ENCODE assay signal across 27 cellular contexts in the genomic region with DNA sequence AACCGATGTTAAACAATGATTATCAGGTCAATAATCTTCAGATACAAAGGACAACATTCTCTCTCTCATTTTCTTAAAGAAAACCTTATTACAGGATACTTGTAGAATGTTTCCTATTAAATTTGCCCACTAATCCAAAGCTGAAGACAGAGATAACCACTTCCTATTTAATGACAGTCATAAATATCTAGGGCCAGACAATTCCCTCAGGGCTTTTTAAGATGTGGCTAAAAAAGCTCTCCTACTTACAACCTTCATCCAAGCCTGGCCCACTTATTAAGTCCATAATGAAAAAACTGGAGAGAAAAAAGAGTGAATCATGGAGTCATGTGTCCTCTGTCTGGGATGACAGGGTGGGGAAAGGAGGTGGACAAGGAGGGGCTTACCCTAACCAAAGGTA.
DNase-seq lines count a peak whose midpoint lies in the region; ATAC-seq and TF ChIP-seq lines count a peak whose summit lies in the region.
"Had no signal": no experiment of that assay in that cellular context is flagged by ENCODE, and none has a peak within 500 bp of the region (broad histone marks: within the 10 kb centered on the region; RNA-seq: fewer than 3 reads in every experiment).

No MANE protein-coding gene starts in this region.

- peaks cover 7% of the 10 kb centered on the region; the same call in 1 of the 2 replicates for H3K4me1 ChIP-seq in PC-3 (ENCODE audit: insufficient read depth, low read length)
- H3K4me1 ChIP-seq: body of pancreas, neural progenitor cell, thyroid gland had no signal

- no peaks in the 10 kb centered on the region for H3K27me3 ChIP-seq in PC-3 (ENCODE audit: low read length)
- H3K27me3 ChIP-seq: body of pancreas, MG63, neural progenitor cell, thyroid gland had no signal

- H3K9me3 ChIP-seq in PC-3 (ENCODE audit: low read length) = no peaks in the 10 kb centered on the region
- H3K9me3 ChIP-seq: body of pancreas, MG63, thyroid gland had no signal

- H3K79me2 ChIP-seq in PC-3 (ENCODE audit: low read length) = no peaks in the 10 kb centered on the region

- no peaks in the 10 kb centered on the region for H3F3A ChIP-seq in PC-3 (ENCODE audit: low read length, unreplicated experiment)

- CTCF ChIA-PET in PC-3 (lab: Charles Lee) = no interaction called here
- CTCF ChIA-PET in activated CD4-positive, alpha-beta T cell treated with anti-CD3 and anti-CD28 coated beads, Interleukin-2, amount 10 ng/mL, durations not matched to agents 7 days and 5 days (lab: Charles Lee) = no interaction called here

- no peaks in the 10 kb centered on the region for H4K20me1 ChIP-seq in PC-3 (ENCODE audit: low read length)

- no TSS peak for BruUV-seq in PC-3 (replicated peaks; lab: Mats Ljungman, UMichigan)

- no peaks in the 10 kb centered on the region for H3K36me3 ChIP-seq in PC-3 (ENCODE audit: low read depth, low read length)
- H3K36me3 ChIP-seq: MG63, neural progenitor cell, thyroid gland had no signal

- POLR2A ChIA-PET in PC-3 (lab: Charles Lee; ENCODE audit: unreplicated experiment) = no interaction called here
- POLR2A ChIA-PET in activated CD4-positive, alpha-beta T cell treated with anti-CD3 and anti-CD28 coated beads, Interleukin-2, amount 10 ng/mL, durations not matched to agents 7 days and 5 days (lab: Charles Lee) = no interaction called here

- H3K9ac ChIP-seq in PC-3 (ENCODE audit: low read length) = no peak overlapping the region
- H3K9ac ChIP-seq: neural progenitor cell had no signal

- no peaks in the 10 kb centered on the region for H3K27me3 Mint-ChIP-seq in activated CD4-positive, alpha-beta T cell treated with anti-CD3 and anti-CD28 coated beads, Interleukin-2, amount 10 ng/mL, durations not matched to agents 7 days and 5 days
- H3K27me3 Mint-ChIP-seq: activated naive CD8-positive, alpha-beta T cell treated with anti-CD3 and anti-CD28 coated beads, Interleukin-2, amount 10 ng/mL, durations not matched to agents 7 days and 5 days; progenitor cell of endocrine pancreas had no signal

- DNase-seq in AG10803 (ENCODE audit: low read depth) = peak; percentile 27
- DNase-seq in GM03348 (ENCODE audit: low spot score) = peak; percentile 6
- peak; percentile 36 for DNase-seq in PC-3
- peak; percentile 11 for DNase-seq in foreskin melanocyte
- DNase-seq in ecto neural progenitor cell (ENCODE audit: low spot score) = no peak
- DNase-seq in activated effector memory CD4-positive, alpha-beta T cell treated with anti-CD3 and anti-CD28 coated beads, Interleukin-2, amount 50 U/mL, for 16 hours = no peak
- no peak for DNase-seq in SKM-1 (lab: John Stamatoyannopoulos, UW; ENCODE audit: unreplicated experiment)
- DNase-seq in activated CD4-positive, alpha-beta T cell treated with anti-CD3 and anti-CD28 coated beads, Interleukin-2, amount 10 ng/mL, durations not matched to agents 7 days and 5 days = no peak
- DNase-seq: activated CD4-positive, CD25-positive, alpha-beta regulatory T cell; activated naive CD8-positive, alpha-beta T cell treated with anti-CD3 and anti-CD28 coated beads, Interleukin-2, amount 10 ng/mL, durations not matched to agents 7 days and 5 days; activated T-cell treated with anti-CD3 and anti-CD28 coated beads, Interleukin-2, amount 50 U/mL, for 48 hours; body of pancreas; COR-L47; glutamatergic neuron; IMR-90; left cardiac atrium; MG63; NCI-H146; NCI-H748 treated with DMSO at 0.1 percent for 48 hours; PC-9; SIG-M5; stimulated activated naive CD4-positive, alpha-beta T cell treated with Interleukin-2 at 50 U/mL for 16 hours; T-helper 2 cell; thyroid gland had no signal

- peaks cover 16% of the 10 kb centered on the region for H3K36me3 Mint-ChIP-seq in activated CD4-positive, alpha-beta T cell treated with anti-CD3 and anti-CD28 coated beads, Interleukin-2, amount 10 ng/mL, durations not matched to agents 7 days and 5 days (ENCODE audit: low read depth)
- H3K36me3 Mint-ChIP-seq: mesothelial cell of epicardium, neural progenitor cell had no signal

- H3K9me3 Mint-ChIP-seq in activated CD4-positive, alpha-beta T cell treated with anti-CD3 and anti-CD28 coated beads, Interleukin-2, amount 10 ng/mL, durations not matched to agents 7 days and 5 days = no peaks in the 10 kb centered on the region
- H3K9me3 Mint-ChIP-seq: activated naive CD8-positive, alpha-beta T cell treated with anti-CD3 and anti-CD28 coated beads, Interleukin-2, amount 10 ng/mL, durations not matched to agents 7 days and 5 days; mesothelial cell of epicardium; neural progenitor cell had no signal

- no peaks in the 10 kb centered on the region for H3K9me2 ChIP-seq in PC-3 (replicated peaks; ENCODE audit: low read length)

- peak; percentile 71; the same call in 1 of the 2 replicates for ATAC-seq in PC-3
- ATAC-seq: body of pancreas, left cardiac atrium had no signal

- H3K4me1 Mint-ChIP-seq in activated CD4-positive, alpha-beta T cell treated with anti-CD3 and anti-CD28 coated beads, Interleukin-2, amount 10 ng/mL, durations not matched to agents 7 days and 5 days = no peaks in the 10 kb centered on the region

- TF ChIP-seq CTCF in AG10803 (conservative IDR thresholded peaks at IDR 0.05; ENCODE audit: low read length) = no peak
- TF ChIP-seq CTCF in PC-3 (conservative IDR thresholded peaks at IDR 0.05; ENCODE audit: low read depth, low read length) = no peak

- H3K4me2 ChIP-seq in PC-3 (ENCODE audit: low read length) = no peak overlapping the region
- H3K4me2 ChIP-seq: neural progenitor cell, PC-9 had no signal

- no peak overlapping the region for H3K27ac Mint-ChIP-seq in activated CD4-positive, alpha-beta T cell treated with anti-CD3 and anti-CD28 coated beads, Interleukin-2, amount 10 ng/mL, durations not matched to agents 7 days and 5 days
- H3K27ac Mint-ChIP-seq: activated naive CD8-positive, alpha-beta T cell treated with anti-CD3 and anti-CD28 coated beads, Interleukin-2, amount 10 ng/mL, durations not matched to agents 7 days and 5 days; mesothelial cell of epicardium; neural progenitor cell; progenitor cell of endocrine pancreas had no signal

- no peak overlapping the region for H3K27ac ChIP-seq in PC-3 (ENCODE audit: low read length)
- H3K27ac ChIP-seq: body of pancreas, neural progenitor cell, PC-9, thyroid gland had no signal

- no peak overlapping the region for H2AFZ ChIP-seq in PC-3 (ENCODE audit: low read length)
- H2AFZ ChIP-seq: neural progenitor cell, PC-9 had no signal

- H3K4me3 ChIP-seq in AG10803 (ENCODE audit: low read length) (no peak overlapping the region), PC-3 (ENCODE audit: low read length) (no peak overlapping the region)
- H3K4me3 ChIP-seq: body of pancreas, MG63, neural progenitor cell, PC-9, thyroid gland had no signal

- no peak overlapping the region for H3K4me3 Mint-ChIP-seq in activated CD4-positive, alpha-beta T cell treated with anti-CD3 and anti-CD28 coated beads, Interleukin-2, amount 10 ng/mL, durations not matched to agents 7 days and 5 days
- H3K4me3 Mint-ChIP-seq: activated naive CD8-positive, alpha-beta T cell treated with anti-CD3 and anti-CD28 coated beads, Interleukin-2, amount 10 ng/mL, durations not matched to agents 7 days and 5 days; mesothelial cell of epicardium; neural progenitor cell had no signal

- intact Hi-C loops in PC-3 (cut with micrococcal nuclease) = no loop called here

Comparison
In these comparisons a context has a peak if more than half of its experiments do, and no peak if none do; other contexts are left out.
1. DNase-seq: peak in AG10803 (single experiment), GM03348 (single experiment), PC-3 (single experiment) and foreskin melanocyte (single experiment); none in ecto neural progenitor cell (single experiment), activated effector memory CD4-positive, alpha-beta T cell treated with anti-CD3 and anti-CD28 coated beads, Interleukin-2, amount 50 U/mL, for 16 hours (single experiment), SKM-1 (single experiment) and activated CD4-positive, alpha-beta T cell treated with anti-CD3 and anti-CD28 coated beads, Interleukin-2, amount 10 ng/mL, durations not matched to agents 7 days and 5 days (single experiment).